Comparison of ENCODE assay signal across 18 cellular contexts in genomic region chr5:172350212-172351181, GRCh38.
DNase-seq lines count a peak whose midpoint lies in the region; ATAC-seq and TF ChIP-seq lines count a peak whose summit lies in the region.
"Had no signal": no experiment of that assay in that cellular context is flagged by ENCODE, and none has a peak within 500 bp of the region (broad histone marks: within the 10 kb centered on the region; RNA-seq: fewer than 3 reads in every experiment).

No MANE protein-coding gene starts in this region.

- no peak overlapping the region for H2AK5ac ChIP-seq in IMR-90 (ENCODE audit: low read depth, low read length)

- H2BK15ac ChIP-seq in IMR-90 (ENCODE audit: low read depth, low read length): no peak overlapping the region

- no peak overlapping the region for H3K9ac ChIP-seq in IMR-90 (ENCODE audit: low read depth, low read length)

- POLR2A ChIA-PET in IMR-90 (lab: Charles Lee; ENCODE audit: unreplicated experiment): no interaction called here

- no peak overlapping the region for H3K27ac ChIP-seq in IMR-90 (ENCODE audit: insufficient read depth, low read length)
- H3K27ac ChIP-seq: C4-2B, SK-N-MC had no signal

- H3K9me1 ChIP-seq in IMR-90 (ENCODE audit: insufficient read depth, low read length): peaks cover 36% of the 10 kb centered on the region

- TF ChIP-seq POLR2A in IMR-90 (IDR thresholded peaks at IDR 0.05; ENCODE audit: low read depth, low read length): no peak

- in situ Hi-C loops in IMR-90 (cut with MboI; ENCODE audit: low sequenced_read_pairs): no loop called here
- in situ Hi-C loops in ACHN (cut with HindIII; ENCODE audit: low pct_ligation_motif_present, low pct_unique_long_range_greater_than_20kb, low sequenced_read_pairs): no loop called here

- H3K9me3 Mint-ChIP-seq in chondrocyte (ENCODE audit: low read depth): no peaks in the 10 kb centered on the region
- H3K9me3 Mint-ChIP-seq: GM23338 had no signal

- no peak overlapping the region for H3K23ac ChIP-seq in IMR-90 (ENCODE audit: low read depth, low read length)

- H4K20me1 ChIP-seq in IMR-90 (ENCODE audit: insufficient read depth, low read length): peaks cover 26% of the 10 kb centered on the region

- H4K91ac ChIP-seq in IMR-90 (ENCODE audit: insufficient read depth, low read depth, low read length): no peak overlapping the region

- H3K4ac ChIP-seq in IMR-90 (ENCODE audit: low read depth, low read length): no peak overlapping the region

- peaks cover 0 to 12% of the 10 kb centered on the region in 2 experiments; a peak in 2 of 4 replicates for H3K79me1 ChIP-seq in IMR-90 (ENCODE audit: low read depth in 1 of 2, low read length in 2 of 2)

- peaks cover 66% of the 10 kb centered on the region for H3K36me3 ChIP-seq in IMR-90 (ENCODE audit: control insufficient read depth, insufficient read depth, low read length)

- no peak overlapping the region for H3K14ac ChIP-seq in IMR-90 (replicated peaks; ENCODE audit: low read depth, low read length)

- no peaks in the 10 kb centered on the region for H3K27me3 ChIP-seq in IMR-90 (ENCODE audit: control insufficient read depth, insufficient read depth, low read length)

- H3K27ac Mint-ChIP-seq in chondrocyte (ENCODE audit: unreplicated experiment): no peak overlapping the region
- H3K27ac Mint-ChIP-seq: GM23338 had no signal

- ATAC-seq in IMR-90 (ENCODE audit: low read depth): no peak
- ATAC-seq: GM12878, GM23338 had no signal

- H3K4me2 ChIP-seq in IMR-90 (ENCODE audit: low read depth, low read length): no peak overlapping the region
- H3K4me2 ChIP-seq: GM23338 had no signal

- peaks cover 12% of the 10 kb centered on the region for H3K4me1 Mint-ChIP-seq in chondrocyte (ENCODE audit: low read depth)
- H3K4me1 Mint-ChIP-seq: GM23338 had no signal

- H4K8ac ChIP-seq in IMR-90 (ENCODE audit: low read depth in 2 of 2, low read length in 2 of 2): no peak overlapping the region

- H2BK5ac ChIP-seq in IMR-90 (ENCODE audit: low read depth, low read length, poor library complexity, severe bottlenecking): no peak overlapping the region

- H3K9me3 ChIP-seq in IMR-90 (ENCODE audit: control insufficient read depth, insufficient read depth, low read length): no peaks in the 10 kb centered on the region

- DNase-seq in IMR-90 (no peak), NCI-H82 (lab: John Stamatoyannopoulos, UW) (peak; percentile 74), chondrocyte (ENCODE audit: low spot score) (peak; percentile 68), retina (peak; percentile 26), ACHN (no peak), NCI-H2029 treated with DMSO at 0.1 percent for 48 hours (lab: John Stamatoyannopoulos, UW) (no peak), NCI-H146 (lab: John Stamatoyannopoulos, UW) (no peak)
- DNase-seq: DMS153, KBM-7, MV-4-11, NCI-H1417, NCI-H2029, NCI-H2171, SHP77 had no signal

- H3K4me1 ChIP-seq in IMR-90 (ENCODE audit: control insufficient read depth, insufficient read depth, low read length): peaks cover 18% of the 10 kb centered on the region

- no peak overlapping the region for H3K56ac ChIP-seq in IMR-90 (ENCODE audit: extremely low read depth, insufficient read depth, low read length)

- intact Hi-C loops in IMR-90 (cut with micrococcal nuclease): loop anchor here (10.0 kb wide), 1 partner anchor 246 kb away; no protein-coding TSS in a partner anchor

- H3K4me3 Mint-ChIP-seq in chondrocyte (ENCODE audit: unreplicated experiment): no peak overlapping the region
- H3K4me3 Mint-ChIP-seq: GM23338 had no signal

- H2BK120ac ChIP-seq in IMR-90 (ENCODE audit: low read depth, low read length): no peak overlapping the region

- WGBS in IMR-90 (ENCODE audit: extremely low coverage in 2 of 2, insufficient read length in 1 of 2), 2 experiments: 96% methylated on average over 15 of the region's 26 CpGs; no CpG with 5 or more reads in 1 of the 2 experiments

- CTCF ChIA-PET in IMR-90 (lab: Yijun Ruan, JAX): no interaction called here

- no TSS peak for BruUV-seq in IMR-90 (replicated peaks; lab: Mats Ljungman, UMichigan)

- peaks cover 2% of the 10 kb centered on the region for H3K27me3 Mint-ChIP-seq in chondrocyte (ENCODE audit: low read depth)

- TF ChIP-seq RAD21 in IMR-90 (IDR thresholded peaks at IDR 0.05; ENCODE audit: low read length): no peak

- no peak overlapping the region for H3K4me3 ChIP-seq in IMR-90 (ENCODE audit: insufficient read depth, low read depth, low read length)
- H3K4me3 ChIP-seq: GM12878, GM23338, SK-N-MC had no signal

- no peak for TF ChIP-seq CTCF in IMR-90 (conservative IDR thresholded peaks at IDR 0.05; ENCODE audit: low read depth, low read length)
- no peak for TF ChIP-seq CTCF in chondrocyte (IDR thresholded peaks at IDR 0.05)

- no peak overlapping the region for H4K5ac ChIP-seq in IMR-90 (ENCODE audit: low read depth, low read length)

- peaks cover 69% of the 10 kb centered on the region for H3K36me3 Mint-ChIP-seq in chondrocyte (ENCODE audit: low read depth)

- no peak overlapping the region for H2AFZ ChIP-seq in IMR-90 (replicated peaks; ENCODE audit: low read length, poor library complexity)
- H2AFZ ChIP-seq: GM23338 had no signal

- no peak overlapping the region for H3K18ac ChIP-seq in IMR-90 (ENCODE audit: low read depth, low read length)

- peak overlapping the region; percentile 68 for H2AK9ac ChIP-seq in IMR-90 (replicated peaks; ENCODE audit: low read depth, low read length, poor library complexity)

- H2BK20ac ChIP-seq in IMR-90 (ENCODE audit: low read depth, low read length): no peak overlapping the region

- dilution Hi-C loops in IMR-90 (cut with HindIII; ENCODE audit: low sequenced_read_pairs, unreplicated experiment): no loop called here

TF ChIP-seq in IMR-90, 13 proteins besides CTCF, POLR2A, EP300 and RAD21:
- no peak for TF ChIP-seq FOS (IDR thresholded peaks at IDR 0.05; ENCODE audit: low read depth, low read length)
- TF ChIP-seq SMC3 (IDR thresholded peaks at IDR 0.05; ENCODE audit: low read depth, low read length): no peak
- TF ChIP-seq MAFK (IDR thresholded peaks at IDR 0.05; ENCODE audit: low read depth, low read length): no peak
- TF ChIP-seq MXI1 (IDR thresholded peaks at IDR 0.05; ENCODE audit: borderline replicate concordance, low read depth, low read length): no peak

Comparison
In these comparisons a context has a peak if more than half of its experiments do, and no peak if none do; other contexts are left out.
1. DNase-seq: peak in NCI-H82 (single experiment), chondrocyte (single experiment) and retina (single experiment); none in IMR-90 (single experiment), ACHN (single experiment), NCI-H2029 treated with DMSO at 0.1 percent for 48 hours (single experiment) and NCI-H146 (single experiment).